11 cellular contexts compared by ENCODE assay signal in genomic region chr3:12982619-12983101, GRCh38.
DNase-seq lines count a peak whose midpoint lies in the region; ATAC-seq and TF ChIP-seq lines count a peak whose summit lies in the region.
"Had no signal": no experiment of that assay in that cellular context is flagged by ENCODE, and none has a peak within 500 bp of the region (broad histone marks: within the 10 kb centered on the region; RNA-seq: fewer than 3 reads in every experiment).

No MANE protein-coding gene starts in this region.

- H3K36me3 Mint-ChIP-seq in activated CD4-positive, alpha-beta memory T cell treated with anti-CD3 and anti-CD28 coated beads for 36 hours = no peaks in the 10 kb centered on the region
- peaks cover 19% of the 10 kb centered on the region for H3K36me3 Mint-ChIP-seq in activated CD4-positive, alpha-beta memory T cell treated with anti-CD3 and anti-CD28 coated beads, Interleukin-2, amount 10 ng/mL, durations not matched to agents 7 days and 5 days (ENCODE audit: low read depth)

- H4K91ac ChIP-seq in neuronal stem cell (ENCODE audit: low read depth, low read length, poor library complexity) = no peak overlapping the region

- H3K27me3 ChIP-seq in neuronal stem cell (ENCODE audit: control insufficient read depth in 3 of 3, insufficient read depth in 3 of 3, low read depth in 1 of 3, low read length in 3 of 3) = no peaks in the 10 kb centered on the region
- H3K27me3 ChIP-seq in prostate gland (replicated peaks; ENCODE audit: insufficient read depth) = no peaks in the 10 kb centered on the region

- peaks cover 50% of the 10 kb centered on the region for H3K4me1 Mint-ChIP-seq in activated CD4-positive, alpha-beta memory T cell treated with anti-CD3 and anti-CD28 coated beads for 36 hours (ENCODE audit: low read depth)
- peaks cover 37% of the 10 kb centered on the region for H3K4me1 Mint-ChIP-seq in activated CD4-positive, alpha-beta memory T cell treated with anti-CD3 and anti-CD28 coated beads, Interleukin-2, amount 10 ng/mL, durations not matched to agents 7 days and 5 days

- peak overlapping the region; percentile 4 for H3K23ac ChIP-seq in neuronal stem cell (ENCODE audit: low read depth, low read length, poor library complexity)

- no peak overlapping the region for H3K9ac ChIP-seq in neuronal stem cell (ENCODE audit: low read depth, low read length, poor library complexity)

- ATAC-seq in GM21717 (IDR thresholded peaks at IDR 0.05; ENCODE audit: unreplicated experiment) = peak; percentile 61
- ATAC-seq in HG03460 (IDR thresholded peaks at IDR 0.05; ENCODE audit: unreplicated experiment) = peak; percentile 73

- no peak for DNase-seq in activated CD4-positive, alpha-beta memory T cell treated with anti-CD3 and anti-CD28 coated beads for 36 hours
- no peak for DNase-seq in activated CD4-positive, alpha-beta memory T cell treated with anti-CD3 and anti-CD28 coated beads, Interleukin-2, amount 10 ng/mL, durations not matched to agents 7 days and 5 days
- no peak for DNase-seq in neuronal stem cell (ENCODE audit: low spot score)
- no peak for DNase-seq in activated gamma-delta T cell (lab: John Stamatoyannopoulos, UW)
- no peak for DNase-seq in retina
- no peak for DNase-seq in prostate gland (ENCODE audit: low spot score)
- DNase-seq: activated CD4-positive, alpha-beta T cell treated with anti-CD3 and anti-CD28 coated beads, Interleukin-2, amount 10 ng/mL, durations not matched to agents 24 days and 14 days; HCEC 1CT had no signal

- H3K18ac ChIP-seq in neuronal stem cell (ENCODE audit: low read length) = no peak overlapping the region

- peak overlapping the region; percentile 56 for H3K27ac Mint-ChIP-seq in activated CD4-positive, alpha-beta memory T cell treated with anti-CD3 and anti-CD28 coated beads for 36 hours
- H3K27ac Mint-ChIP-seq in activated CD4-positive, alpha-beta memory T cell treated with anti-CD3 and anti-CD28 coated beads, Interleukin-2, amount 10 ng/mL, durations not matched to agents 7 days and 5 days = no peak overlapping the region
- H3K27ac Mint-ChIP-seq: activated CD4-positive, alpha-beta T cell treated with anti-CD3 and anti-CD28 coated beads, Interleukin-2, amount 10 ng/mL, durations not matched to agents 24 days and 14 days had no signal

- H3K9me3 Mint-ChIP-seq in activated CD4-positive, alpha-beta memory T cell treated with anti-CD3 and anti-CD28 coated beads for 36 hours = no peaks in the 10 kb centered on the region
- no peaks in the 10 kb centered on the region for H3K9me3 Mint-ChIP-seq in activated CD4-positive, alpha-beta memory T cell treated with anti-CD3 and anti-CD28 coated beads, Interleukin-2, amount 10 ng/mL, durations not matched to agents 7 days and 5 days
- H3K9me3 Mint-ChIP-seq: activated CD4-positive, alpha-beta T cell treated with anti-CD3 and anti-CD28 coated beads, Interleukin-2, amount 10 ng/mL, durations not matched to agents 24 days and 14 days had no signal

- no CpG with 5 or more reads among the region's 5 CpGs for WGBS in neuronal stem cell (ENCODE audit: extremely low coverage in 2 of 2, insufficient read length in 2 of 2, insufficient replicate concordance in 1 of 2), 2 donors
- 78% methylated on average over 5 of the region's 5 CpGs for WGBS in prostate gland

- TF ChIP-seq POLR2A in prostate gland (IDR thresholded peaks at IDR 0.05) = no peak

- H3K14ac ChIP-seq in neuronal stem cell (ENCODE audit: low read length) = no peak overlapping the region

- H2BK5ac ChIP-seq in neuronal stem cell (ENCODE audit: low read length) = no peak overlapping the region

- no peak overlapping the region for H2AK5ac ChIP-seq in neuronal stem cell (ENCODE audit: low read depth, low read length)

- POLR2A ChIA-PET in activated CD4-positive, alpha-beta memory T cell treated with anti-CD3 and anti-CD28 coated beads for 36 hours (lab: Charles Lee) = interaction anchor here (1.9 kb wide), 1 partner anchor 13 kb away, joined by 8 read pairs; no protein-coding TSS in a partner anchor
- POLR2A ChIA-PET in activated CD4-positive, alpha-beta memory T cell treated with anti-CD3 and anti-CD28 coated beads, Interleukin-2, amount 10 ng/mL, durations not matched to agents 7 days and 5 days (lab: Charles Lee) = interaction anchor here (0.9 to 1.6 kb wide), 2 partner anchors 12 to 17 kb away, joined by 3 to 4 read pairs; no protein-coding TSS in a partner anchor

- no peak overlapping the region for H3K4me2 ChIP-seq in neuronal stem cell (ENCODE audit: insufficient read depth, low read length, poor library complexity, severe bottlenecking)

- H3K9me3 ChIP-seq in neuronal stem cell (replicated peaks in 1 of 2; ENCODE audit: control insufficient read depth in 2 of 2, insufficient read depth in 1 of 2, low read depth in 1 of 2, low read length in 2 of 2) (peaks cover 0 to 3% of the 10 kb centered on the region in 2 donors), prostate gland (no peaks in the 10 kb centered on the region)

- H2BK12ac ChIP-seq in neuronal stem cell (ENCODE audit: low read length) = no peak overlapping the region

- H2BK120ac ChIP-seq in neuronal stem cell (ENCODE audit: low read depth, low read length) = no peak overlapping the region

- no peak overlapping the region for H3K27ac ChIP-seq in neuronal stem cell (replicated peaks; ENCODE audit: low read length)
- H3K27ac ChIP-seq in prostate gland = no peak overlapping the region
- H3K27ac ChIP-seq: epithelial cell of prostate had no signal

- no peak overlapping the region for H2AFZ ChIP-seq in neuronal stem cell (ENCODE audit: low read length)

- CTCF ChIA-PET in activated CD4-positive, alpha-beta memory T cell treated with anti-CD3 and anti-CD28 coated beads for 36 hours (lab: Charles Lee) = interaction anchor here (1.0 to 7.2 kb wide), 11 partner anchors 10 to 115 kb away, joined by 3 to 53 read pairs (median 11); no protein-coding TSS in a partner anchor
- CTCF ChIA-PET in activated CD4-positive, alpha-beta memory T cell treated with anti-CD3 and anti-CD28 coated beads, Interleukin-2, amount 10 ng/mL, durations not matched to agents 7 days and 5 days (lab: Charles Lee) = interaction anchor here (0.8 to 2.2 kb wide), 5 partner anchors 11 to 115 kb away, joined by 3 to 7 read pairs (median 3); no protein-coding TSS in a partner anchor

- peaks cover 6% of the 10 kb centered on the region for H3K79me1 ChIP-seq in neuronal stem cell (ENCODE audit: low read depth, low read length)

- no peaks in the 10 kb centered on the region for H3K27me3 Mint-ChIP-seq in activated CD4-positive, alpha-beta memory T cell treated with anti-CD3 and anti-CD28 coated beads for 36 hours
- no peaks in the 10 kb centered on the region for H3K27me3 Mint-ChIP-seq in activated CD4-positive, alpha-beta memory T cell treated with anti-CD3 and anti-CD28 coated beads, Interleukin-2, amount 10 ng/mL, durations not matched to agents 7 days and 5 days
- H3K27me3 Mint-ChIP-seq: activated CD4-positive, alpha-beta T cell treated with anti-CD3 and anti-CD28 coated beads, Interleukin-2, amount 10 ng/mL, durations not matched to agents 24 days and 14 days had no signal

- no peaks in the 10 kb centered on the region for H3K36me3 ChIP-seq in neuronal stem cell (replicated peaks in 1 of 2; ENCODE audit: control insufficient read depth in 2 of 2, insufficient read depth in 2 of 2, low read length in 2 of 2)
- no peaks in the 10 kb centered on the region for H3K36me3 ChIP-seq in prostate gland

- H2BK15ac ChIP-seq in neuronal stem cell (ENCODE audit: low read length) = no peak overlapping the region

- no peak overlapping the region for H3K4ac ChIP-seq in neuronal stem cell (ENCODE audit: low read length)

- peak overlapping the region in 1 of 2 donors; percentile 39 for H3K4me3 ChIP-seq in neuronal stem cell (ENCODE audit: low read length in 2 of 2)
- H3K4me3 ChIP-seq in prostate gland = no peak overlapping the region

- intact Hi-C loops in activated CD4-positive, alpha-beta memory T cell treated with anti-CD3 and anti-CD28 coated beads for 36 hours (cut with micrococcal nuclease) = no loop called here
- intact Hi-C loops in prostate gland (cut with DNase I) = loop anchor here (5.0 kb wide), 2 partner anchors 85 to 115 kb away; no protein-coding TSS in a partner anchor

- H4K8ac ChIP-seq in neuronal stem cell (ENCODE audit: low read depth, low read length) = no peak overlapping the region

- H3K4me1 ChIP-seq in neuronal stem cell (ENCODE audit: control insufficient read depth in 2 of 2, insufficient read depth in 1 of 2, low read depth in 1 of 2, low read length in 2 of 2) = peaks cover 8 to 10% of the 10 kb centered on the region in 2 donors
- H3K4me1 ChIP-seq in prostate gland (replicated peaks) = no peaks in the 10 kb centered on the region

- no peak for TF ChIP-seq CTCF in prostate gland (IDR thresholded peaks at IDR 0.05)

- H3K4me3 Mint-ChIP-seq in activated CD4-positive, alpha-beta memory T cell treated with anti-CD3 and anti-CD28 coated beads for 36 hours = no peak overlapping the region
- no peak overlapping the region for H3K4me3 Mint-ChIP-seq in activated CD4-positive, alpha-beta memory T cell treated with anti-CD3 and anti-CD28 coated beads, Interleukin-2, amount 10 ng/mL, durations not matched to agents 7 days and 5 days
- H3K4me3 Mint-ChIP-seq: activated CD4-positive, alpha-beta T cell treated with anti-CD3 and anti-CD28 coated beads, Interleukin-2, amount 10 ng/mL, durations not matched to agents 24 days and 14 days had no signal
